Comparison of ENCODE assay signal across 17 cellular contexts in the genomic region with DNA sequence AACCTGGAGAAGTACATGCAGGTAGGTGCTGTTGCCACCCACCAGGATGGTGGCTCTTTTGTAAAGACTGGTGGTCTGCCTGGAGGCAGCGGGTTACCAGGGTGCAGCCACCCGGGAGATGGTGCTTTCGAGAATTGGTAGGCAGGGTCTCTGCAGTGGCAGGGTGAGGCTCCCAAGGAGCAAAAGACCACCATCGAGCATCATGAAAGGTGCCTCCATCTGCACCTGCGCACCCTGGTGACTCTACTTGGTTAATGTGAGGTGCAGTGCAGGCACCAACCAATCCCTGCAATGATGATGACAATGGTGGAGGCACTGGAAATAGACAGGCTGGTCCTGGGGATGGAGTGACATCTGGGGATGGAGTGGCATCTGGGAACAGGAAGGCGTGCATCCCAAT.
DNase-seq lines count a peak whose midpoint lies in the region; ATAC-seq, FAIRE-seq and TF ChIP-seq lines count a peak whose summit lies in the region.
"Had no signal": no experiment of that assay in that cellular context is flagged by ENCODE, and none has a peak within 500 bp of the region (broad histone marks: within the 10 kb centered on the region; RNA-seq: fewer than 3 reads in every experiment).

No MANE protein-coding gene starts in this region.

- no peak overlapping the region for H3K9ac ChIP-seq in K562 (ENCODE audit: insufficient read depth in 1 of 2, low read depth in 2 of 2, low read length in 2 of 2)
- H3K9ac ChIP-seq: BLaER1 treated with 17β-estradiol and CSF1 and Interleukin-3, amounts not matched to agents 10 nM and 100 nM had no signal

- CTCF ChIA-PET in K562 (lab: Yijun Ruan, JAX; ENCODE audit: low intra/inter-chr PET ratio), result no interaction called here

- peak; percentile 73 for DNase-seq in cardiac septum (ENCODE audit: low spot score)
- no peak for DNase-seq in right cardiac atrium
- DNase-seq in K562 (ENCODE audit: extremely low read depth in 1 of 4, low spot score in 3 of 4), result no peak
- DNase-seq in spleen, result peak; percentile 52
- DNase-seq in ureter (ENCODE audit: low spot score), result peak; percentile 9
- no peak for DNase-seq in NCI-H2227 treated with DMSO at 0.1 percent for 48 hours (lab: John Stamatoyannopoulos, UW)
- DNase-seq in foreskin fibroblast, result no peak
- DNase-seq: ACHN; Calu3; CD4-positive, CD25-positive, alpha-beta regulatory T cell; DMS79; GOT3; H9 had no signal

- H3K9me3 ChIP-seq in right cardiac atrium (ENCODE audit: control insufficient read depth, low read length) (no peaks in the 10 kb centered on the region), K562 (replicated peaks; ENCODE audit: control insufficient read depth, insufficient read depth, low read depth, low read length) (no peaks in the 10 kb centered on the region), spleen (no peaks in the 10 kb centered on the region)

- ATAC-seq in right cardiac atrium (no peak), K562 (no peak), HG03571 (IDR thresholded peaks at IDR 0.05; ENCODE audit: unreplicated experiment) (no peak)
- ATAC-seq: GM12878 had no signal

- TF ChIP-seq EP300 in K562 (IDR thresholded peaks at IDR 0.05; ENCODE audit: low read length), result no peak

- no peak overlapping the region for H2AFZ ChIP-seq in K562 (ENCODE audit: low read depth, low read length)

- no peak overlapping the region for H3K4me2 ChIP-seq in K562 (ENCODE audit: insufficient read depth, low read length)
- H3K4me2 ChIP-seq: BLaER1 treated with 17β-estradiol and CSF1 and Interleukin-3, amounts not matched to agents 10 nM and 100 nM had no signal

- no peaks in the 10 kb centered on the region for H3K79me2 ChIP-seq in K562 (ENCODE audit: control insufficient read depth, insufficient read depth, low read length)

- H4K20me1 ChIP-seq in K562 (replicated peaks; ENCODE audit: control insufficient read depth, insufficient read depth, low read length), result 0 out of 2 replicates have a peak, but pooled peaks cover 3% of the 10 kb centered on the region
- H4K20me1 ChIP-seq: BLaER1 treated with 17β-estradiol and CSF1 and Interleukin-3, amounts not matched to agents 10 nM and 100 nM had no signal

- BruUV-seq in K562 (replicated peaks; lab: Mats Ljungman, UMichigan), result no TSS peak

- WGBS in right cardiac atrium, result 96% methylated on average over 6 of the region's 6 CpGs
- 0% methylated on average over 5 of the region's 6 CpGs for WGBS in K562 (ENCODE audit: insufficient coverage, low coverage, missing lambda C conversion rate)
- WGBS in spleen, 5 donors, result 89 to 94% (median 92%) methylated on average over 5 to 6 of the region's 6 CpGs

- TF ChIP-seq POLR2A in K562 (conservative IDR thresholded peaks at IDR 0.05) (no peak), spleen (IDR thresholded peaks at IDR 0.05) (no peak)

- no peak for TF ChIP-seq CTCF in K562 (IDR thresholded peaks at IDR 0.05 in 2 of 3, conservative IDR thresholded peaks at IDR 0.05 in 1 of 3; ENCODE audit: insufficient read depth in 2 of 3, low read depth in 1 of 3, low read length in 3 of 3)
- TF ChIP-seq CTCF in spleen (IDR thresholded peaks at IDR 0.05 in 8 of 11, conservative IDR thresholded peaks at IDR 0.05 in 3 of 11), result no peak
- no peak for TF ChIP-seq CTCF in foreskin fibroblast (IDR thresholded peaks at IDR 0.05; ENCODE audit: low read depth, low read length)

- no peak for FAIRE-seq in K562 (lab: Jason Lieb, UNC)
- FAIRE-seq: GM12878, GM18507 had no signal

- no peaks in the 10 kb centered on the region for H3K4me1 ChIP-seq in right cardiac atrium (ENCODE audit: control insufficient read depth, insufficient read depth, low read length)
- no peaks in the 10 kb centered on the region for H3K4me1 ChIP-seq in K562 (replicated peaks in 1 of 2; ENCODE audit: control insufficient read depth in 2 of 2, insufficient read depth in 2 of 2, low read length in 2 of 2)
- no peaks in the 10 kb centered on the region for H3K4me1 ChIP-seq in spleen

- H3K27me3 ChIP-seq in right cardiac atrium (ENCODE audit: control insufficient read depth, insufficient read depth) (no peaks in the 10 kb centered on the region), K562 (ENCODE audit: control insufficient read depth in 2 of 2, insufficient read depth in 2 of 2, low read length in 2 of 2) (peaks cover 5 to 63% of the 10 kb centered on the region in 2 experiments; a peak in 4 of 5 replicates), spleen (replicated peaks in 1 of 7) (no peaks in the 10 kb centered on the region)

- intact Hi-C loops in cardiac septum (cut with DNase I), result no loop called here
- intact Hi-C loops in right cardiac atrium (cut with DNase I), result no loop called here
- intact Hi-C loops in K562 (cut with micrococcal nuclease), result no loop called here
- intact Hi-C loops in spleen (cut with DNase I; ENCODE audit: low total_unique reads), result no loop called here

- no peak overlapping the region for H3K4me3 ChIP-seq in right cardiac atrium (ENCODE audit: low read length)
- H3K4me3 ChIP-seq in K562, result no peak overlapping the region
- H3K4me3 ChIP-seq in spleen, result no peak overlapping the region
- no peak overlapping the region for H3K4me3 ChIP-seq in foreskin fibroblast (ENCODE audit: low read depth in 1 of 2, low read length in 2 of 2)
- H3K4me3 ChIP-seq: BLaER1 treated with 17β-estradiol and CSF1 and Interleukin-3, amounts not matched to agents 10 nM and 100 nM; GM12878 had no signal

- H3K27ac ChIP-seq in right cardiac atrium (ENCODE audit: low read length) (no peak overlapping the region), K562 (ENCODE audit: extremely low read depth, low read depth, low read length) (no peak overlapping the region), spleen (no peak overlapping the region)
- H3K27ac ChIP-seq: BLaER1 treated with 17β-estradiol and CSF1 and Interleukin-3, amounts not matched to agents 10 nM and 100 nM had no signal

- no peaks in the 10 kb centered on the region for H3K9me1 ChIP-seq in K562 (ENCODE audit: control insufficient read depth, insufficient read depth, low read length)

- in situ Hi-C loops in K562 (cut with MboI), result no loop called here

- no peak for TF ChIP-seq RAD21 in K562 (CRISPR knock-in tag; conservative IDR thresholded peaks at IDR 0.05 in 1 of 2, IDR thresholded peaks at IDR 0.05 in 1 of 2)

- H3K36me3 ChIP-seq in K562 (ENCODE audit: control insufficient read depth, insufficient read depth, low read length) (no peaks in the 10 kb centered on the region), spleen (no peaks in the 10 kb centered on the region)

- POLR2A ChIA-PET in K562 (lab: Yijun Ruan, JAX), result no interaction called here

TF ChIP-seq in K562, 482 proteins besides CTCF, POLR2A, EP300 and RAD21:
- peak; percentile 30 for TF ChIP-seq ZFP36 (IDR thresholded peaks at IDR 0.05; ENCODE audit: low read depth, low read length, partially characterized antibody)
- TF ChIP-seq, protein P1, sequence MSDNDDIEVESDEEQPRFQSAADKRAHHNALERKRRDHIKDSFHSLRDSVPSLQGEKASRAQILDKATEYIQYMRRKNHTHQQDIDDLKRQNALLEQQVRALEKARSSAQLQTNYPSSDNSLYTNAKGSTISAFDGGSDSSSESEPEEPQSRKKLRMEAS (CRISPR knock-in tag; IDR thresholded peaks at IDR 0.05), result no peak
- no peak for TF ChIP-seq ZNF140 (CRISPR knock-in tag; IDR thresholded peaks at IDR 0.05)
- no peak for TF ChIP-seq HNRNPLL (IDR thresholded peaks at IDR 0.05; ENCODE audit: low read depth, low read length, poor library complexity, severe bottlenecking)
TF ChIP-seq in K562: peak in this region for 1.

Comparison
In these comparisons a context has a peak if more than half of its experiments do, and no peak if none do; other contexts are left out.
1. DNase-seq: peak in cardiac septum (single experiment), spleen (single experiment) and ureter (single experiment); none in right cardiac atrium (0 of 3), K562 (0 of 4), NCI-H2227 treated with DMSO at 0.1 percent for 48 hours (single experiment) and foreskin fibroblast (0 of 2).